In the genomic region with DNA sequence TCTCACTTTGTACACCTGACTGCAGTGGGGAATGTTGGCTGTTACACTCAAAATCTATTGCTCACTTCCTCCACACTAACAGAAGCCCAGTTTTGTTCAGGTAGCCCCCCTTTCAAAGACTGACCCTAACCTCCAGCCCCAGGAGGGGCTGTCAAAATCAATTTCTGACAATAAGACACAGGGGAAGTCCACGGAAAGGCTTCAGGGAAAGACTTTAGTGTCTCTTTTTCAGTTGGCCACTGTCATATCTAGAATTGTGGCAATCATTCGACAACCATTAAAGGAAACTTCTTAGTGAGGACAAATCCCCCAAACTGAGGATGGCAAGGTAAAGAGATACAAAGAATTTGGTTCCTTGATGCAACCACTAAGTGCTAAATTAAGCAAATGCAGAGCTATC, we compare ENCODE assay signal across 20 cellular contexts.
"Had no signal": no experiment of that assay in that cellular context is flagged by ENCODE, and none has a peak within 500 bp of the region (broad histone marks: within the 10 kb centered on the region; RNA-seq: fewer than 3 reads in every experiment).

No MANE protein-coding gene starts in this region.

- H3K9me3 ChIP-seq: left lung, mucosa of descending colon, right atrium auricular region, transverse colon had no signal

- ATAC-seq: left lung; mucosa of descending colon; stimulated activated naive CD8-positive, alpha-beta T cell treated with anti-CD3 and anti-CD28 coated beads, Interleukin-15, Interleukin-2, amounts not matched to agents 100 U/mL and 50 U/mL, for 24 hours had no signal

- H3K4me3 ChIP-seq: left lung, mucosa of descending colon, right atrium auricular region, transverse colon had no signal

- H3K36me3 ChIP-seq: brain microvascular endothelial cell, right atrium auricular region had no signal

- H3K27me3 ChIP-seq: brain microvascular endothelial cell, left lung, right atrium auricular region, transverse colon had no signal

- H3K4me1 ChIP-seq: left lung, transverse colon had no signal

- DNase-seq: activated B cell treated with CpG ODN at 0.5 μM for 24 hours; activated CD4-positive, alpha-beta T cell treated with anti-CD3 and anti-CD28 coated beads, Interleukin-2, amount 10 ng/mL, durations not matched to agents 7 days and 5 days; activated CD8-positive, alpha-beta memory T cell treated with anti-CD3 and anti-CD28 coated beads, Interleukin-2, amount 50 U/mL, for 48 hours; activated naive CD4-positive, alpha-beta T cell treated with Interleukin-2 at 50 U/mL for 16 hours; anterior cingulate cortex; brain microvascular endothelial cell; effector CD8-positive, alpha-beta T cell; foreskin fibroblast; hippocampal formation; kidney; left lung; mammary epithelial cell; mucosa of descending colon; occipital lobe; stimulated activated CD4-positive, alpha-beta T cell treated with anti-CD3 and anti-CD28 coated beads, Interleukin-4, amount 100 ng/mL, for 24 hours; stimulated activated naive CD8-positive, alpha-beta T cell treated with anti-CD3 and anti-CD28 coated beads, Interleukin-15, Interleukin-2, amounts not matched to agents 100 U/mL and 50 U/mL, for 24 hours; transverse colon had no signal

- FAIRE-seq: endothelial cell of umbilical vein, kidney, TTC549 had no signal

- H3K27ac ChIP-seq: brain microvascular endothelial cell, left lung, right atrium auricular region, transverse colon had no signal
